Comparison of ENCODE assay signal across 18 cellular contexts in the genomic region with DNA sequence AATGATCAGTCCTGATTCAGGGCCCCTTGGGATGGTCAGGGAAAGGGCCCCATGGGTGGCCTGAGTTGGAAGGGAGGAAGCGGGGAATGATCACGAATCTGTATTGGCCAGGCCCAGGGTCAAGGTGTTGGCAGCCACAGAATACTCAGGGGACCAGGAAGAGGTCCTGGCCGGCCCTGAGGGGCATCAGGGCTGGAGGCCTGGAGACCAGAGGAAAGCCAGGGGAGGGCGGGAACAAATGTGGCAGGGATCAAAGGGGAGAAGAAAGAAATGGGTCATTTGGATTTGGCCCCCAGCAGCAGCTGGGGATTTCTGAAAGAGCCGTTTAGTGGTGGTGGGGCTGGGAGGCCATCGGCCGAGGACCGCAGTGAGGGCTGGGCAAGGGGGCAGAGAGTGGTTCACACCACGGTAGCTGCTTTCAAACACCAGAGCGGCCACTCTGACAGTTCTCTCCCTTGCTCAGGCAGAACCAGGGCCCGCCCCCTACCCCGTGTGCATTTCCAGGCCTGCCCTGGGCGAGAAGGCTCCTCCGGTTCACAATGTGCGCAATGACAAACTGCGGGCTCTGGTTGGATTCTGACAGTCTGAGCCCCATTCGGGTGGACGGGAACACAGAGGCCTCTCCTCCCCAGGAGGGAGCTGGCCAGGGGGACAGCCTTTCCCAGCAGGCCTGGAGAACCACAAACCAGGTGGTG.
DNase-seq lines count a peak whose midpoint lies in the region; ATAC-seq and TF ChIP-seq lines count a peak whose summit lies in the region.
"Had no signal": no experiment of that assay in that cellular context is flagged by ENCODE, and none has a peak within 500 bp of the region (broad histone marks: within the 10 kb centered on the region; RNA-seq: fewer than 3 reads in every experiment).

No MANE protein-coding gene starts in this region.

- WGBS in neuronal stem cell (ENCODE audit: extremely low coverage in 2 of 2, insufficient read length in 2 of 2, insufficient replicate concordance in 1 of 2), 2 donors, result no CpG with 5 or more reads among the region's 18 CpGs
- WGBS in aorta, 2 donors, result 90% methylated on average over 18 of the region's 18 CpGs

- H3K4me2 ChIP-seq in neuronal stem cell (ENCODE audit: insufficient read depth, low read length, poor library complexity, severe bottlenecking), result no peak overlapping the region
- H3K4me2 ChIP-seq: A549 had no signal

- no peaks in the 10 kb centered on the region for H3K79me1 ChIP-seq in neuronal stem cell (ENCODE audit: low read depth, low read length)

- H3K27ac ChIP-seq in left ventricle myocardium inferior (replicated peaks) (no peak overlapping the region), right atrium auricular region (no peak overlapping the region), neuronal stem cell (replicated peaks; ENCODE audit: low read length) (no peak overlapping the region), aorta (ENCODE audit: low read depth in 1 of 2, low read length in 2 of 2) (no peak overlapping the region)
- H3K27ac ChIP-seq: RWPE1 had no signal

- H3K23ac ChIP-seq in neuronal stem cell (ENCODE audit: low read depth, low read length, poor library complexity), result peak overlapping the region; percentile 25

- no peak overlapping the region for H3K4ac ChIP-seq in neuronal stem cell (ENCODE audit: low read length)

- H4K91ac ChIP-seq in neuronal stem cell (ENCODE audit: low read depth, low read length, poor library complexity), result no peak overlapping the region

- H2BK120ac ChIP-seq in neuronal stem cell (ENCODE audit: low read depth, low read length), result no peak overlapping the region

- H3K4me3 ChIP-seq in left ventricle myocardium inferior (no peak overlapping the region), right atrium auricular region (no peak overlapping the region), neuronal stem cell (ENCODE audit: low read length in 2 of 2) (no peak overlapping the region), aorta (ENCODE audit: low read length in 2 of 2) (no peak overlapping the region)
- H3K4me3 ChIP-seq: A549, GM12878, HAP-1 had no signal

- no peak overlapping the region for H4K8ac ChIP-seq in neuronal stem cell (ENCODE audit: low read depth, low read length)

- peak overlapping the region; percentile 66 for H2AK5ac ChIP-seq in neuronal stem cell (ENCODE audit: low read depth, low read length)

- H3K9me3 ChIP-seq in left ventricle myocardium inferior (replicated peaks), result no peaks in the 10 kb centered on the region
- no peaks in the 10 kb centered on the region for H3K9me3 ChIP-seq in right atrium auricular region
- H3K9me3 ChIP-seq in neuronal stem cell (replicated peaks in 1 of 2; ENCODE audit: control insufficient read depth in 2 of 2, insufficient read depth in 1 of 2, low read depth in 1 of 2, low read length in 2 of 2), result no peaks in the 10 kb centered on the region
- no peaks in the 10 kb centered on the region for H3K9me3 ChIP-seq in aorta (ENCODE audit: control insufficient read depth, low read length)
- H3K9me3 ChIP-seq: A549, HAP-1 had no signal

- H3K4me1 ChIP-seq in left ventricle myocardium inferior (peaks cover 21% of the 10 kb centered on the region), right atrium auricular region (peaks cover 0 to 16% of the 10 kb centered on the region in 2 donors), neuronal stem cell (ENCODE audit: control insufficient read depth in 2 of 2, insufficient read depth in 1 of 2, low read depth in 1 of 2, low read length in 2 of 2) (peaks cover 21 to 50% of the 10 kb centered on the region in 2 donors), aorta (ENCODE audit: control insufficient read depth in 1 of 2, insufficient read depth in 2 of 2, low read length in 2 of 2) (no peaks in the 10 kb centered on the region)
- H3K4me1 ChIP-seq: HAP-1 had no signal

- no peaks in the 10 kb centered on the region for H3K36me3 ChIP-seq in left ventricle myocardium inferior
- H3K36me3 ChIP-seq in right atrium auricular region, result no peaks in the 10 kb centered on the region
- H3K36me3 ChIP-seq in neuronal stem cell (replicated peaks in 1 of 2; ENCODE audit: control insufficient read depth in 2 of 2, insufficient read depth in 2 of 2, low read length in 2 of 2), result no peaks in the 10 kb centered on the region
- H3K36me3 ChIP-seq in aorta (ENCODE audit: control insufficient read depth in 1 of 2, insufficient read depth in 2 of 2, low read length in 1 of 2), result no peaks in the 10 kb centered on the region
- H3K36me3 ChIP-seq: HAP-1 had no signal

- peak overlapping the region; percentile 30 for H2BK15ac ChIP-seq in neuronal stem cell (ENCODE audit: low read length)

- H2AFZ ChIP-seq in neuronal stem cell (ENCODE audit: low read length), result peak overlapping the region; percentile 79

- DNase-seq in left ventricle myocardium inferior, result peak; percentile 4
- DNase-seq in right atrium auricular region (ENCODE audit: low spot score), result no peak
- peak; percentile 52 for DNase-seq in islet precursor cell
- no peak for DNase-seq in neuronal stem cell (ENCODE audit: low spot score)
- DNase-seq in aorta, result peak; percentile 36 to 64
- no peak for DNase-seq in SIG-M5 treated with dmso at 0.1 percent for 504 hours (lab: John Stamatoyannopoulos, UW; ENCODE audit: unreplicated experiment)
- DNase-seq in pons (ENCODE audit: low spot score), result no peak
- DNase-seq in activated CD4-positive, alpha-beta T cell treated with anti-CD3 and anti-CD28 coated beads, Interleukin-2, amount 50 U/mL, for 1 hour, result no peak
- DNase-seq: KBM-7, NCI-H1048, NCI-H146, NCI-H226, NCI-H526, OCI-M1 had no signal

- no peak for ATAC-seq in aorta (ENCODE audit: low FRiP score)
- ATAC-seq: A549, GM12878 had no signal

- no peak overlapping the region for H3K9ac ChIP-seq in neuronal stem cell (ENCODE audit: low read depth, low read length, poor library complexity)

- H2BK12ac ChIP-seq in neuronal stem cell (ENCODE audit: low read length), result no peak overlapping the region

- intact Hi-C loops in left ventricle myocardium inferior (cut with micrococcal nuclease) (no loop called here), aorta (cut with DNase I) (no loop called here)

- H3K27me3 ChIP-seq in left ventricle myocardium inferior (ENCODE audit: low read depth), result no peaks in the 10 kb centered on the region
- no peaks in the 10 kb centered on the region for H3K27me3 ChIP-seq in right atrium auricular region
- no peaks in the 10 kb centered on the region for H3K27me3 ChIP-seq in neuronal stem cell (ENCODE audit: control insufficient read depth in 3 of 3, insufficient read depth in 3 of 3, low read depth in 1 of 3, low read length in 3 of 3)
- H3K27me3 ChIP-seq in aorta (ENCODE audit: control insufficient read depth in 1 of 2, insufficient read depth in 2 of 2, low read length in 1 of 2), result no peaks in the 10 kb centered on the region

- H3K18ac ChIP-seq in neuronal stem cell (ENCODE audit: low read length), result peak overlapping the region; percentile 67

- TF ChIP-seq CTCF in left ventricle myocardium inferior (IDR thresholded peaks at IDR 0.05; ENCODE audit: borderline replicate concordance), result no peak
- TF ChIP-seq CTCF in right atrium auricular region (IDR thresholded peaks at IDR 0.05), result no peak

- no peak overlapping the region for H3K14ac ChIP-seq in neuronal stem cell (ENCODE audit: low read length)

- H2BK5ac ChIP-seq in neuronal stem cell (ENCODE audit: low read length), result peak overlapping the region; percentile 62

Comparison
In these comparisons a context has a peak if more than half of its experiments do, and no peak if none do; other contexts are left out.
1. DNase-seq: peak in left ventricle myocardium inferior (single experiment), islet precursor cell (single experiment) and aorta (2 of 2); none in right atrium auricular region (single experiment), neuronal stem cell (single experiment), SIG-M5 treated with dmso at 0.1 percent for 504 hours (single experiment), pons (single experiment) and activated CD4-positive, alpha-beta T cell treated with anti-CD3 and anti-CD28 coated beads, Interleukin-2, amount 50 U/mL, for 1 hour (single experiment).